ENCODE assay signal across 21 cellular contexts in the genomic region with DNA sequence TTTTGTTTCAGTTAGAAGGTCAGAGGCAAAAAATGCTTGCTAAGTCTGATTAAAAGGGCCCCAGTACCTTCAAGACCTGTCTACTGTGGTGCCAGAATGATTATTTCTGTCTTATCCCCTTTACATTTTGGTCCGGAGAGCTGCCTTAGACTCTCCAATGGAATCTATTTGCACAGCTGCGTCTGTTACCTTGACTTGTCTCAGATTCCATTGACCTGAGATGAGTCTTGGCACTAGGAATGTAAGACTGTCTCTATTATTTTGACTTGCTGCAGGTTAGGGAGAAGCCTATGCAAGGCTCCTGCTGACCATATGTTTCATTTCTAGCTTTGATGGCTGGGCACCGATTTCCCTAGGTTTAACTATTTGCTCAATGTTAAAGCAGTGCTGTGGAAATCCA.
"Had no signal": no experiment of that assay in that cellular context is flagged by ENCODE, and none has a peak within 500 bp of the region (broad histone marks: within the 10 kb centered on the region; RNA-seq: fewer than 3 reads in every experiment).

No MANE protein-coding gene starts in this region.

- H3K4me3 ChIP-seq: left ventricle myocardium inferior, sigmoid colon, smooth muscle cell, stomach, suprapubic skin, tibial nerve had no signal

- H3K4me2 ChIP-seq: smooth muscle cell had no signal

- H3K9me3 ChIP-seq: left ventricle myocardium inferior, sigmoid colon, stomach, suprapubic skin, tibial nerve had no signal

- H3K4me1 ChIP-seq: left ventricle myocardium inferior, stomach, suprapubic skin, tibial nerve had no signal

- DNase-seq: activated CD4-positive, alpha-beta memory T cell treated with anti-CD3 and anti-CD28 coated beads, Interleukin-2, amount 10 ng/mL, durations not matched to agents 7 days and 5 days; activated CD4-positive, alpha-beta T cell treated with anti-CD3 and anti-CD28 coated beads, Interleukin-2, amount 10 ng/mL, durations not matched to agents 24 days and 14 days; activated effector memory CD4-positive, alpha-beta T cell treated with Interleukin-2 at 50 U/mL for 16 hours; activated naive CD4-positive, alpha-beta T cell treated with anti-CD3 and anti-CD28 coated beads for 36 hours; activated naive CD8-positive, alpha-beta T cell treated with anti-CD3 and anti-CD28 coated beads, Interleukin-2, amount 10 ng/mL, durations not matched to agents 7 days and 5 days; activated T-cell treated with anti-CD3 and anti-CD28 coated beads, Interleukin-2, amount 50 U/mL, for 72 hours; amniotic stem cell; erythroblast; foreskin fibroblast; left ventricle myocardium inferior; midbrain; natural killer cell; retina; sigmoid colon; stimulated activated CD4-positive, alpha-beta T cell treated with anti-CD3 and anti-CD28 coated beads, Interleukin-15, amount 100 ng/mL, for 24 hours; stomach; T1000 had no signal

- H3K36me3 ChIP-seq: left ventricle myocardium inferior, sigmoid colon, stomach, suprapubic skin, tibial nerve had no signal

- H3K27me3 ChIP-seq: sigmoid colon, stomach, suprapubic skin, tibial nerve had no signal

- H3K27ac ChIP-seq: left ventricle myocardium inferior, sigmoid colon, stomach, suprapubic skin, tibial nerve had no signal

- ATAC-seq: activated T-cell treated with anti-CD3 and anti-CD28 coated beads, Interleukin-2, amount 50 U/mL, for 72 hours; natural killer cell; stimulated activated memory B cell treated with anti-CD40 and anti-IgM and Interleukin-4, amounts not matched to agents 10 μg/mL and 1 μg/mL and 100 μg/mL, for 72 hours had no signal
